ENCODE assay signal across 8 cellular contexts in genomic region chr1:196317535-196318522, GRCh38.
DNase-seq lines count a peak whose midpoint lies in the region; ATAC-seq and TF ChIP-seq lines count a peak whose summit lies in the region.

No MANE protein-coding gene starts in this region.

- 66% methylated on average over 8 of the region's 8 CpGs for WGBS in hepatocyte (ENCODE audit: low lambda C conversion rate, missing lambda C conversion rate)

- no peaks in the 10 kb centered on the region for H3K36me3 Mint-ChIP-seq in natural killer cell

- H3K79me2 ChIP-seq in SU-DHL-6 (ENCODE audit: insufficient read depth, low read length) (no peaks in the 10 kb centered on the region), hepatocyte (no peaks in the 10 kb centered on the region)

- no peak overlapping the region for H3K27ac ChIP-seq in SU-DHL-6 (ENCODE audit: low read depth, low read length)
- no peak overlapping the region for H3K27ac ChIP-seq in hepatocyte
- no peak overlapping the region for H3K27ac ChIP-seq in effector memory CD4-positive, alpha-beta T cell (ENCODE audit: insufficient read depth, low read length, poor library complexity, severe bottlenecking)

- no peak overlapping the region for H3K9ac ChIP-seq in SU-DHL-6 (ENCODE audit: low read length)

- H3K4me1 ChIP-seq in hepatocyte (ENCODE audit: insufficient read depth), result no peaks in the 10 kb centered on the region
- no peaks in the 10 kb centered on the region for H3K4me1 ChIP-seq in effector memory CD4-positive, alpha-beta T cell (ENCODE audit: control insufficient read depth, insufficient read depth, low read length, poor library complexity, severe bottlenecking)

- no peak overlapping the region for H3K27ac Mint-ChIP-seq in natural killer cell

- H3K9me3 ChIP-seq in SU-DHL-6 (ENCODE audit: insufficient read depth, low read length) (no peaks in the 10 kb centered on the region), hepatocyte (ENCODE audit: low read depth) (no peaks in the 10 kb centered on the region)
- H3K9me3 ChIP-seq in effector memory CD4-positive, alpha-beta T cell (ENCODE audit: control insufficient read depth, low read length), result no peaks in the 10 kb centered on the region

- H4K20me1 ChIP-seq in SU-DHL-6 (ENCODE audit: low read depth, low read length) (no peaks in the 10 kb centered on the region), hepatocyte (ENCODE audit: insufficient read depth, poor library complexity, severe bottlenecking) (no peaks in the 10 kb centered on the region)

- no peaks in the 10 kb centered on the region for H3K27me3 Mint-ChIP-seq in natural killer cell (ENCODE audit: low read depth in 2 of 2)

- no peaks in the 10 kb centered on the region for H3K4me1 Mint-ChIP-seq in natural killer cell

- ATAC-seq in natural killer cell (no peak), HG02938 (IDR thresholded peaks at IDR 0.05; ENCODE audit: unreplicated experiment) (no peak), HG03521 (IDR thresholded peaks at IDR 0.05; ENCODE audit: unreplicated experiment) (no peak)

- H3K4me3 ChIP-seq in LNCaP clone FGC (ENCODE audit: low read depth, low read length) (no peak overlapping the region), SU-DHL-6 (ENCODE audit: insufficient read depth, low read length, poor library complexity, severe bottlenecking) (no peak overlapping the region), hepatocyte (no peak overlapping the region)
- H3K4me3 ChIP-seq in effector memory CD4-positive, alpha-beta T cell (ENCODE audit: insufficient read depth, low read depth, low read length, poor library complexity, severe bottlenecking), result no peak overlapping the region

- no peaks in the 10 kb centered on the region for H3K9me2 ChIP-seq in SU-DHL-6 (replicated peaks; ENCODE audit: insufficient read depth, low read length)
- no peaks in the 10 kb centered on the region for H3K9me2 ChIP-seq in hepatocyte (replicated peaks; ENCODE audit: insufficient read depth)

- H3K9me3 Mint-ChIP-seq in natural killer cell, result no peaks in the 10 kb centered on the region

- peak; percentile 80 for TF ChIP-seq CTCF in LNCaP clone FGC (IDR thresholded peaks at IDR 0.05; ENCODE audit: control insufficient read depth, extremely low read depth, insufficient read depth)
- peak; percentile 58 for TF ChIP-seq CTCF in SU-DHL-6 (IDR thresholded peaks at IDR 0.05; ENCODE audit: insufficient read depth, low read length, poor library complexity, severe bottlenecking)
- TF ChIP-seq CTCF in hepatocyte (IDR thresholded peaks at IDR 0.05; ENCODE audit: poor library complexity), result peak; percentile 73
- TF ChIP-seq CTCF in natural killer cell (IDR thresholded peaks at IDR 0.05), result no peak

- H2AFZ ChIP-seq in SU-DHL-6 (ENCODE audit: low read depth, low read length, severe bottlenecking), result peak overlapping the region; percentile 52
- H2AFZ ChIP-seq in hepatocyte, result no peak overlapping the region

- H3K27me3 ChIP-seq in SU-DHL-6 (ENCODE audit: low read length) (no peaks in the 10 kb centered on the region), hepatocyte (no peaks in the 10 kb centered on the region)
- H3K27me3 ChIP-seq in effector memory CD4-positive, alpha-beta T cell (replicated peaks; ENCODE audit: control insufficient read depth, insufficient read depth, low read length, poor library complexity, severe bottlenecking), result no peaks in the 10 kb centered on the region

- H3K4me2 ChIP-seq in SU-DHL-6 (ENCODE audit: low read depth, low read length, poor library complexity, severe bottlenecking) (no peak overlapping the region), hepatocyte (no peak overlapping the region)

- H3K4me3 Mint-ChIP-seq in natural killer cell, result no peak overlapping the region

- H3K36me3 ChIP-seq in SU-DHL-6 (ENCODE audit: low read length), result no peaks in the 10 kb centered on the region
- no peaks in the 10 kb centered on the region for H3K36me3 ChIP-seq in hepatocyte (replicated peaks; ENCODE audit: insufficient read depth, low read depth)
- H3K36me3 ChIP-seq in effector memory CD4-positive, alpha-beta T cell (ENCODE audit: control insufficient read depth, insufficient read depth, low read length), result no peaks in the 10 kb centered on the region

- DNase-seq in EH (ENCODE audit: low read depth) (peak; percentile 48), LNCaP clone FGC (ENCODE audit: low read depth) (no peak), hepatocyte (ENCODE audit: low spot score) (peak; percentile 62), natural killer cell (no peak)
- no peak for DNase-seq in effector memory CD4-positive, alpha-beta T cell

- intact Hi-C loops in natural killer cell (cut with micrococcal nuclease), result no loop called here

- no peaks in the 10 kb centered on the region for H3F3A ChIP-seq in SU-DHL-6 (ENCODE audit: insufficient read depth)

Comparison
In these comparisons a context has a peak if more than half of its experiments do, and no peak if none do; other contexts are left out.
1. DNase-seq: peak in EH (single experiment) and hepatocyte (single experiment); none in LNCaP clone FGC (single experiment), natural killer cell (single experiment) and effector memory CD4-positive, alpha-beta T cell (0 of 3).